Comparison of ENCODE assay signal across 6 cellular contexts in genomic region chr20:63538204-63539091, GRCh38. TPM values are rescaled to one million over a fixed set of nuclear protein-coding genes. Genes with fewer than 3 reads are reported as not detected.
DNase-seq lines count a peak whose midpoint lies in the region; ATAC-seq and TF ChIP-seq lines count a peak whose summit lies in the region.

No MANE protein-coding gene starts in this region.

- no peak overlapping the region for H3K27ac ChIP-seq in A673 (ENCODE audit: low read depth, low read length, poor library complexity, severe bottlenecking)

- TF ChIP-seq CTCF in mesothelial cell of epicardium (IDR thresholded peaks at IDR 0.05; ENCODE audit: unreplicated experiment) (peak; percentile 55), A673 (conservative IDR thresholded peaks at IDR 0.05; ENCODE audit: low read depth, low read length) (no peak)

- peaks cover 11% of the 10 kb centered on the region for H3K4me1 Mint-ChIP-seq in activated T-cell treated with anti-CD3 and anti-CD28 coated beads, Interleukin-2, amount 50 U/mL, for 72 hours (ENCODE audit: low read depth)
- H3K4me1 Mint-ChIP-seq in activated T-helper 2 cell treated with anti-CD3 and anti-CD28 coated beads, Interferon-gamma antibody, Interleukin-2, Interleukin-4, amounts not matched to agents 10 μg/mL and 5 μg/mL and 100 μg/mL, durations not matched to agents 14 hours and 24 hours and 36 hours (ENCODE audit: low read depth), result peaks cover 5% of the 10 kb centered on the region
- peaks cover 2% of the 10 kb centered on the region for H3K4me1 Mint-ChIP-seq in mesothelial cell of epicardium

- H3K27me3 ChIP-seq in A673 (replicated peaks; ENCODE audit: insufficient read depth, low read depth, low read length, poor library complexity), result no peaks in the 10 kb centered on the region

- POLR2A ChIA-PET in A673 (lab: Charles Lee; ENCODE audit: low non-redundant PET), result no interaction called here

- H3K9me3 ChIP-seq in A673 (ENCODE audit: low read depth, low read length, poor library complexity, severe bottlenecking), result no peaks in the 10 kb centered on the region

- DNase-seq in activated T-cell treated with anti-CD3 and anti-CD28 coated beads, Interleukin-2, amount 50 U/mL, for 72 hours, result no peak
- no peak for DNase-seq in activated T-cell treated with anti-CD3 and anti-CD28 coated beads, Interleukin-2, amount 50 U/mL, for 1 hour
- DNase-seq in activated T-helper 2 cell treated with anti-CD3 and anti-CD28 coated beads, Interferon-gamma antibody, Interleukin-2, Interleukin-4, amounts not matched to agents 10 μg/mL and 5 μg/mL and 100 μg/mL, durations not matched to agents 14 hours and 24 hours and 36 hours (ENCODE audit: low spot score), result no peak
- DNase-seq in mesothelial cell of epicardium (ENCODE audit: low spot score in 2 of 2, unreplicated experiment in 2 of 2) (no peak), A673 (ENCODE audit: low spot score) (no peak), NCI-H2227 (lab: John Stamatoyannopoulos, UW; ENCODE audit: unreplicated experiment) (no peak)

- BruUV-seq in A673 (replicated peaks; lab: Mats Ljungman, UMichigan), result no TSS peak

- no peaks in the 10 kb centered on the region for H3K9me3 Mint-ChIP-seq in activated T-cell treated with anti-CD3 and anti-CD28 coated beads, Interleukin-2, amount 50 U/mL, for 72 hours
- H3K9me3 Mint-ChIP-seq in activated T-helper 2 cell treated with anti-CD3 and anti-CD28 coated beads, Interferon-gamma antibody, Interleukin-2, Interleukin-4, amounts not matched to agents 10 μg/mL and 5 μg/mL and 100 μg/mL, durations not matched to agents 14 hours and 24 hours and 36 hours, result no peaks in the 10 kb centered on the region
- H3K9me3 Mint-ChIP-seq in mesothelial cell of epicardium, result no peaks in the 10 kb centered on the region

- peak; percentile 8 to 14 for ATAC-seq in activated T-cell treated with anti-CD3 and anti-CD28 coated beads, Interleukin-2, amount 50 U/mL, for 72 hours (replicated peaks in 1 of 2)

- peaks cover 5% of the 10 kb centered on the region for H3K4me1 ChIP-seq in A673 (ENCODE audit: insufficient read depth, low read length, poor library complexity, severe bottlenecking)

- no peaks in the 10 kb centered on the region for H3K36me3 ChIP-seq in A673 (ENCODE audit: insufficient read depth, low read length, poor library complexity, severe bottlenecking)

- no peaks in the 10 kb centered on the region for H3K36me3 Mint-ChIP-seq in activated T-cell treated with anti-CD3 and anti-CD28 coated beads, Interleukin-2, amount 50 U/mL, for 72 hours (ENCODE audit: insufficient read depth in 2 of 2)
- H3K36me3 Mint-ChIP-seq in activated T-helper 2 cell treated with anti-CD3 and anti-CD28 coated beads, Interferon-gamma antibody, Interleukin-2, Interleukin-4, amounts not matched to agents 10 μg/mL and 5 μg/mL and 100 μg/mL, durations not matched to agents 14 hours and 24 hours and 36 hours (ENCODE audit: low read depth), result no peaks in the 10 kb centered on the region
- no peaks in the 10 kb centered on the region for H3K36me3 Mint-ChIP-seq in mesothelial cell of epicardium

- CTCF ChIA-PET in A673 (lab: Charles Lee), result interaction anchor here (0.9 to 1.0 kb wide), 2 partner anchors 36 to 435 kb away, joined by 3 to 6 read pairs; partner anchors contain the start of gene HELZ2

- peak overlapping the region; percentile 89 for H3K27ac Mint-ChIP-seq in activated T-cell treated with anti-CD3 and anti-CD28 coated beads, Interleukin-2, amount 50 U/mL, for 72 hours
- peak overlapping the region; percentile 87 for H3K27ac Mint-ChIP-seq in activated T-helper 2 cell treated with anti-CD3 and anti-CD28 coated beads, Interferon-gamma antibody, Interleukin-2, Interleukin-4, amounts not matched to agents 10 μg/mL and 5 μg/mL and 100 μg/mL, durations not matched to agents 14 hours and 24 hours and 36 hours
- H3K27ac Mint-ChIP-seq in mesothelial cell of epicardium, result no peak overlapping the region

- no peaks in the 10 kb centered on the region for H3K27me3 Mint-ChIP-seq in activated T-cell treated with anti-CD3 and anti-CD28 coated beads, Interleukin-2, amount 50 U/mL, for 72 hours (ENCODE audit: low read depth)
- no peaks in the 10 kb centered on the region for H3K27me3 Mint-ChIP-seq in activated T-helper 2 cell treated with anti-CD3 and anti-CD28 coated beads, Interferon-gamma antibody, Interleukin-2, Interleukin-4, amounts not matched to agents 10 μg/mL and 5 μg/mL and 100 μg/mL, durations not matched to agents 14 hours and 24 hours and 36 hours (ENCODE audit: low read depth)
- H3K27me3 Mint-ChIP-seq in mesothelial cell of epicardium (ENCODE audit: low read depth), result no peaks in the 10 kb centered on the region

- H3K4me3 ChIP-seq in A673 (ENCODE audit: low read depth, low read length, poor library complexity, severe bottlenecking), result no peak overlapping the region

- peak overlapping the region; percentile 68 to 82 for H3K4me3 Mint-ChIP-seq in activated T-cell treated with anti-CD3 and anti-CD28 coated beads, Interleukin-2, amount 50 U/mL, for 72 hours
- H3K4me3 Mint-ChIP-seq in activated T-helper 2 cell treated with anti-CD3 and anti-CD28 coated beads, Interferon-gamma antibody, Interleukin-2, Interleukin-4, amounts not matched to agents 10 μg/mL and 5 μg/mL and 100 μg/mL, durations not matched to agents 14 hours and 24 hours and 36 hours (ENCODE audit: low read depth), result no peak overlapping the region
- H3K4me3 Mint-ChIP-seq in mesothelial cell of epicardium, result peak overlapping the region; percentile 47

- intact Hi-C loops in activated T-helper 2 cell treated with anti-CD3 and anti-CD28 coated beads, Interferon-gamma antibody, Interleukin-2, Interleukin-4, amounts not matched to agents 10 μg/mL and 5 μg/mL and 100 μg/mL, durations not matched to agents 14 hours and 24 hours and 36 hours (cut with micrococcal nuclease), result loop anchor here (1.0 to 5.0 kb wide), 5 partner anchors 99 to 436 kb away; partner anchors contain the start of genes TPD52L2 and UCKL1
- intact Hi-C loops in A673 (cut with micrococcal nuclease; ENCODE audit: unreplicated experiment), result loop anchor here (5.0 kb wide), 3 partner anchors 249 to 584 kb away; partner anchors contain the start of gene SAMD10

RNA-seq across cellular contexts. Expression of gene PTK6, which starts 1.3 kb away (rescaled TPM):
- 1 to 10 TPM in 1 of 2 donors, under 1 TPM in 1; 0.97 to 1.2 TPM for total RNA-seq in activated T-cell treated with anti-CD3 and anti-CD28 coated beads, Interleukin-2, amount 50 U/mL, for 72 hours
- 0.32 and 0.46 TPM in 2 replicates for total RNA-seq in activated T-helper 2 cell treated with anti-CD3 and anti-CD28 coated beads, Interferon-gamma antibody, Interleukin-2, Interleukin-4, amounts not matched to agents 10 μg/mL and 5 μg/mL and 100 μg/mL, durations not matched to agents 14 hours and 24 hours and 36 hours
- total RNA-seq in mesothelial cell of epicardium (0.11 to 0.18 TPM in 2 of 3 replicates, not detected in the other), A673 (2021) (not detected in 2 replicates)

RNA-seq across cellular contexts. Expression of gene SRMS, which starts 9.1 kb away (rescaled TPM):
- not detected for total RNA-seq in activated T-cell treated with anti-CD3 and anti-CD28 coated beads, Interleukin-2, amount 50 U/mL, for 72 hours
- total RNA-seq in activated T-helper 2 cell treated with anti-CD3 and anti-CD28 coated beads, Interferon-gamma antibody, Interleukin-2, Interleukin-4, amounts not matched to agents 10 μg/mL and 5 μg/mL and 100 μg/mL, durations not matched to agents 14 hours and 24 hours and 36 hours, result not detected in 2 replicates
- total RNA-seq in mesothelial cell of epicardium (not detected in 3 replicates), A673 (2021) (not detected in 2 replicates)

RNA-seq across cellular contexts. Expression of gene FNDC11, which starts 15.5 kb away (rescaled TPM):
- total RNA-seq in activated T-cell treated with anti-CD3 and anti-CD28 coated beads, Interleukin-2, amount 50 U/mL, for 72 hours, result under 1 TPM; 0.67 to 0.74 TPM
- 0.18 and 0.27 TPM in 2 replicates for total RNA-seq in activated T-helper 2 cell treated with anti-CD3 and anti-CD28 coated beads, Interferon-gamma antibody, Interleukin-2, Interleukin-4, amounts not matched to agents 10 μg/mL and 5 μg/mL and 100 μg/mL, durations not matched to agents 14 hours and 24 hours and 36 hours
- 0.86 to 1.4 TPM (median 1.1 TPM) in 3 replicates for total RNA-seq in mesothelial cell of epicardium
- total RNA-seq in A673 (2021), result 0.21 and 0.37 TPM in 2 replicates

RNA-seq across cellular contexts. Expression of gene PPDPF, which starts 17.9 kb away (rescaled TPM):
- 100 to 1,000 TPM in 1 of 2 donors, 10 to 100 TPM in 1; 91.0 to 130 TPM for total RNA-seq in activated T-cell treated with anti-CD3 and anti-CD28 coated beads, Interleukin-2, amount 50 U/mL, for 72 hours
- total RNA-seq in activated T-helper 2 cell treated with anti-CD3 and anti-CD28 coated beads, Interferon-gamma antibody, Interleukin-2, Interleukin-4, amounts not matched to agents 10 μg/mL and 5 μg/mL and 100 μg/mL, durations not matched to agents 14 hours and 24 hours and 36 hours, result 135 and 143 TPM in 2 replicates
- total RNA-seq in mesothelial cell of epicardium (258 to 271 TPM (median 269 TPM) in 3 replicates), A673 (2021) (148 and 176 TPM in 2 replicates)

RNA-seq across cellular contexts. Expression of gene HELZ2, which starts 35.6 kb away (rescaled TPM):
- 10 to 100 TPM in 1 of 2 donors, 1 to 10 TPM in 1; 8.8 to 31.2 TPM for total RNA-seq in activated T-cell treated with anti-CD3 and anti-CD28 coated beads, Interleukin-2, amount 50 U/mL, for 72 hours
- 10.3 and 11.5 TPM in 2 replicates for total RNA-seq in activated T-helper 2 cell treated with anti-CD3 and anti-CD28 coated beads, Interferon-gamma antibody, Interleukin-2, Interleukin-4, amounts not matched to agents 10 μg/mL and 5 μg/mL and 100 μg/mL, durations not matched to agents 14 hours and 24 hours and 36 hours
- total RNA-seq in mesothelial cell of epicardium (35.1 to 44.4 TPM (median 40.0 TPM) in 3 replicates), A673 (2021) (21.0 and 27.2 TPM in 2 replicates)
